In genomic region chr9:83665576-83666200, GRCh38 we compare ENCODE assay signal across 13 cellular contexts. TPM values are rescaled to one million over a fixed set of nuclear protein-coding genes. Genes with fewer than 3 reads are reported as not detected.
A peak's percentile ranks its signal among the peaks of the same experiment; 100 is the strongest.
DNase-seq lines count a peak whose midpoint lies in the region; ATAC-seq and TF ChIP-seq lines count a peak whose summit lies in the region.
"Had no signal": no experiment of that assay in that cellular context is flagged by ENCODE, and none has a peak within 500 bp of the region (broad histone marks: within the 10 kb centered on the region; RNA-seq: fewer than 3 reads in every experiment).

No MANE protein-coding gene starts in this region.

- peaks cover 0 to 51% (median 29%) of the 10 kb centered on the region in 4 donors for H3K36me3 ChIP-seq in right lobe of liver
- H3K36me3 ChIP-seq in neuronal stem cell (replicated peaks in 1 of 2; ENCODE audit: control insufficient read depth in 2 of 2, insufficient read depth in 2 of 2, low read length in 2 of 2) = peaks cover 11 to 96% of the 10 kb centered on the region in 2 donors

- H4K8ac ChIP-seq in neuronal stem cell (ENCODE audit: low read depth, low read length) = no peak overlapping the region

- no peak overlapping the region for H3K14ac ChIP-seq in neuronal stem cell (ENCODE audit: low read length)

- H3K4ac ChIP-seq in neuronal stem cell (ENCODE audit: low read length) = no peak overlapping the region

- no peak for TF ChIP-seq CTCF in right lobe of liver (IDR thresholded peaks at IDR 0.05)

- no peak overlapping the region for H2BK120ac ChIP-seq in neuronal stem cell (ENCODE audit: low read depth, low read length)

- H2AK5ac ChIP-seq in neuronal stem cell (ENCODE audit: low read depth, low read length) = no peak overlapping the region

- no peak overlapping the region for H3K4me3 ChIP-seq in right lobe of liver
- H3K4me3 ChIP-seq in neuronal stem cell (ENCODE audit: low read length in 2 of 2) = no peak overlapping the region

- no peak overlapping the region for H3K18ac ChIP-seq in neuronal stem cell (ENCODE audit: low read length)

- intact Hi-C loops in right lobe of liver (cut with DNase I) = no loop called here

- no peak overlapping the region for H2BK5ac ChIP-seq in neuronal stem cell (ENCODE audit: low read length)

- H3K27ac ChIP-seq in right lobe of liver (no peak overlapping the region), neuronal stem cell (replicated peaks; ENCODE audit: low read length) (no peak overlapping the region)
- H3K27ac ChIP-seq: parathyroid adenoma had no signal

- no peaks in the 10 kb centered on the region for H3K9me3 ChIP-seq in right lobe of liver
- no peaks in the 10 kb centered on the region for H3K9me3 ChIP-seq in neuronal stem cell (replicated peaks in 1 of 2; ENCODE audit: control insufficient read depth in 2 of 2, insufficient read depth in 1 of 2, low read depth in 1 of 2, low read length in 2 of 2)

- H3K4me2 ChIP-seq in neuronal stem cell (ENCODE audit: insufficient read depth, low read length, poor library complexity, severe bottlenecking) = no peak overlapping the region

- ATAC-seq in GM18858 (IDR thresholded peaks at IDR 0.05; ENCODE audit: unreplicated experiment) (peak; percentile 80), GM21825 (IDR thresholded peaks at IDR 0.05; ENCODE audit: unreplicated experiment) (peak; percentile 92), HG03571 (IDR thresholded peaks at IDR 0.05; ENCODE audit: unreplicated experiment) (peak; percentile 91), right lobe of liver (no peak)

- no peak overlapping the region for H4K91ac ChIP-seq in neuronal stem cell (ENCODE audit: low read depth, low read length, poor library complexity)

- H2BK12ac ChIP-seq in neuronal stem cell (ENCODE audit: low read length) = no peak overlapping the region

- TF ChIP-seq POLR2A in right lobe of liver (IDR thresholded peaks at IDR 0.05) = no peak

- WGBS in right lobe of liver (ENCODE audit: insufficient coverage, low coverage, low lambda C conversion rate, missing lambda C conversion rate) = 37% methylated on average over 5 of the region's 5 CpGs
- 100% methylated on average over 1 of the region's 5 CpGs; no CpG with 5 or more reads in 1 of the 2 donors for WGBS in neuronal stem cell (ENCODE audit: extremely low coverage in 2 of 2, insufficient read length in 2 of 2, insufficient replicate concordance in 1 of 2), 2 donors

- DNase-seq in kidney tubule cell (ENCODE audit: low spot score) (peak; percentile 12), right lobe of liver (no peak), SK-N-DZ (ENCODE audit: low spot score) (no peak), neuronal stem cell (ENCODE audit: low spot score) (no peak), HUDEP-2 (lab: John Stamatoyannopoulos, UW; ENCODE audit: unreplicated experiment in 76 of 76) (no peak)
- DNase-seq: glutamatergic neuron; IMR-90; stimulated activated CD8-positive, alpha-beta memory T cell treated with anti-CD3 and anti-CD28 coated beads, Interleukin-4, amount 100 ng/mL, for 48 hours; SW 1271 had no signal

- H3K23ac ChIP-seq in neuronal stem cell (ENCODE audit: low read depth, low read length, poor library complexity) = no peak overlapping the region

- no peak overlapping the region for H2AFZ ChIP-seq in neuronal stem cell (ENCODE audit: low read length)
- H2AFZ ChIP-seq: parathyroid adenoma had no signal

- H3K9ac ChIP-seq in neuronal stem cell (ENCODE audit: low read depth, low read length, poor library complexity) = no peak overlapping the region
- H3K9ac ChIP-seq: parathyroid adenoma had no signal

- H3K27me3 ChIP-seq in right lobe of liver (no peaks in the 10 kb centered on the region), neuronal stem cell (ENCODE audit: control insufficient read depth in 3 of 3, insufficient read depth in 3 of 3, low read depth in 1 of 3, low read length in 3 of 3) (no peaks in the 10 kb centered on the region)

- no peaks in the 10 kb centered on the region for H3K79me1 ChIP-seq in neuronal stem cell (ENCODE audit: low read depth, low read length)

- H3K4me1 ChIP-seq in right lobe of liver = no peaks in the 10 kb centered on the region
- no peaks in the 10 kb centered on the region for H3K4me1 ChIP-seq in neuronal stem cell (ENCODE audit: control insufficient read depth in 2 of 2, insufficient read depth in 1 of 2, low read depth in 1 of 2, low read length in 2 of 2)
- H3K4me1 ChIP-seq: parathyroid adenoma had no signal

- H2BK15ac ChIP-seq in neuronal stem cell (ENCODE audit: low read length) = no peak overlapping the region

RNA-seq across cellular contexts. Expression of gene UBQLN1, which starts 42.1 kb away (rescaled TPM):
- total RNA-seq in right lobe of liver = 10 to 100 TPM; 49.6 to 94.5 (median 66.0) TPM
- 50.2 and 53.3 TPM in 2 replicates for polyA plus RNA-seq in SK-N-DZ (2014; cell fraction: cytosol; rRNA removed)
- polyA plus RNA-seq in SK-N-DZ (2014; cell fraction: nucleus; rRNA removed) = 26.3 and 41.4 TPM in 2 replicates
- polyA plus RNA-seq in neuronal stem cell (2013, experiment 1 of 2) = 92.3 TPM
- 95.0 TPM for polyA plus RNA-seq in neuronal stem cell (2013, experiment 2 of 2)

RNA-seq across cellular contexts. Expression of gene IDNK, which starts 42.7 kb away (rescaled TPM):
- 10 to 100 TPM; 10.6 to 24.6 (median 17.8) TPM for total RNA-seq in right lobe of liver
- polyA plus RNA-seq in SK-N-DZ (2014; cell fraction: cytosol; rRNA removed) = 0.29 and 1.6 TPM in 2 replicates
- 0.13 and 0.38 TPM in 2 replicates for polyA plus RNA-seq in SK-N-DZ (2014; cell fraction: nucleus; rRNA removed)
- 2.8 TPM for polyA plus RNA-seq in neuronal stem cell (2013, experiment 1 of 2)
- 2.6 TPM for polyA plus RNA-seq in neuronal stem cell (2013, experiment 2 of 2)

Comparison
In these comparisons a context has a peak if more than half of its experiments do, and no peak if none do; other contexts are left out.
1. ATAC-seq: peak in GM18858 (single experiment), GM21825 (single experiment) and HG03571 (single experiment); none in right lobe of liver (0 of 4).